ENCODE assay signal across 9 cellular contexts in the genomic region with DNA sequence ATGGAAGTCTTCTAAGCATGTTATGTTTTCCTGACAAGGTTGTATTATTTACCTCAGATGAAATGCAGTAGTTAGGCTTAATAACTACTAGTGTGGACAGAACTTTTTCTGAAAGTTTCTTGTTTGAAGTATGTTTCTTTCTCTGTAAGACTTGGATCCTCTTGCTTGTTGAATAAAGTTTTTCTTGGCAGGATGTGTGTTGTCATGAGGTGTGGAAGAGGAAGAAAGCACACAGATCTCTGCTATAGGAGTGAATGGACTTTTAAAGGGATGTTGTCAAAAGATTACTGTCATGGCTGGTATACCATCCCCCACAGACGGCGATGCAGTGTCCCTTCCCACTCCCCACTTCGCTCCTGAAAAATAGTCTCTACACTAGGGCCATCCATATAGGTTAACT. TPM values are rescaled to one million over a fixed set of nuclear protein-coding genes. Genes with fewer than 3 reads are reported as not detected.
A peak's percentile ranks its signal among the peaks of the same experiment; 100 is the strongest.
DNase-seq lines count a peak whose midpoint lies in the region; ATAC-seq and TF ChIP-seq lines count a peak whose summit lies in the region.
"Had no signal": no experiment of that assay in that cellular context is flagged by ENCODE, and none has a peak within 500 bp of the region (broad histone marks: within the 10 kb centered on the region; RNA-seq: fewer than 3 reads in every experiment).

No MANE protein-coding gene starts in this region.

- H3K79me2 ChIP-seq in hepatocyte = peaks cover 73% of the 10 kb centered on the region

- 84% methylated on average over 3 of the region's 3 CpGs for WGBS in hepatocyte (ENCODE audit: low lambda C conversion rate, missing lambda C conversion rate)
- WGBS in transverse colon (ENCODE audit: low coverage in 1 of 2), 2 donors = 64 to 73% methylated on average over 3 of the region's 3 CpGs

- ATAC-seq in activated T-helper 17 cell treated with anti-CD3 and anti-CD28 coated beads, Interleukin-2, amount 50 U/mL, for 72 hours (replicated peaks) = no peak

- DNase-seq in activated naive CD4-positive, alpha-beta T cell treated with anti-CD3 and anti-CD28 coated beads, Interleukin-2, amount 50 U/mL, for 16 hours = no peak
- no peak for DNase-seq in hepatocyte (ENCODE audit: low spot score)
- no peak for DNase-seq in transverse colon
- DNase-seq in NCI-H1930 (lab: John Stamatoyannopoulos, UW) = no peak
- no peak for DNase-seq in stimulated activated CD4-positive, alpha-beta T cell treated with anti-CD3 and anti-CD28 coated beads, Interleukin-12 subunit alpha, Interleukin-12 subunit beta, amount 100 ng/mL, for 4 hours
- no peak for DNase-seq in NCI-H2196 (lab: John Stamatoyannopoulos, UW; ENCODE audit: unreplicated experiment)
- DNase-seq: SHP77 had no signal

- H4K20me1 ChIP-seq in hepatocyte (ENCODE audit: insufficient read depth, poor library complexity, severe bottlenecking) = peaks cover 65% of the 10 kb centered on the region

- H3K4me2 ChIP-seq in hepatocyte = peak overlapping the region; percentile 81

- no peak for TF ChIP-seq EP300 in transverse colon (IDR thresholded peaks at IDR 0.05; ENCODE audit: low read depth)

- H3K4me1 ChIP-seq in hepatocyte (ENCODE audit: insufficient read depth) (peaks cover 21% of the 10 kb centered on the region), transverse colon (peaks cover 43 to 74% (median 55%) of the 10 kb centered on the region in 4 donors)

- H3K27ac ChIP-seq in hepatocyte (peak overlapping the region; percentile 97), transverse colon (peak overlapping the region; percentile 98 to 99 (median 98))

- H3K9me2 ChIP-seq in hepatocyte (replicated peaks; ENCODE audit: insufficient read depth) = no peaks in the 10 kb centered on the region

- peak overlapping the region; percentile 82 for H3K27ac Mint-ChIP-seq in activated naive CD4-positive, alpha-beta T cell treated with anti-CD3 and anti-CD28 coated beads, Interleukin-2, amount 50 U/mL, for 24 hours
- H3K27ac Mint-ChIP-seq in activated T-helper 17 cell treated with anti-CD3 and anti-CD28 coated beads, Interleukin-2, amount 50 U/mL, for 72 hours = peak overlapping the region; percentile 87

- TF ChIP-seq CTCF in hepatocyte (IDR thresholded peaks at IDR 0.05; ENCODE audit: poor library complexity) = no peak
- TF ChIP-seq CTCF in transverse colon (IDR thresholded peaks at IDR 0.05) = no peak

- H3K4me3 Mint-ChIP-seq in activated naive CD4-positive, alpha-beta T cell treated with anti-CD3 and anti-CD28 coated beads, Interleukin-2, amount 50 U/mL, for 24 hours = peak overlapping the region; percentile 96
- H3K4me3 Mint-ChIP-seq in activated T-helper 17 cell treated with anti-CD3 and anti-CD28 coated beads, Interleukin-2, amount 50 U/mL, for 72 hours = peak overlapping the region; percentile 99

- no peaks in the 10 kb centered on the region for H3K36me3 ChIP-seq in hepatocyte (replicated peaks; ENCODE audit: insufficient read depth, low read depth)
- no peaks in the 10 kb centered on the region for H3K36me3 ChIP-seq in transverse colon

- no peaks in the 10 kb centered on the region for H3K9me3 Mint-ChIP-seq in activated naive CD4-positive, alpha-beta T cell treated with anti-CD3 and anti-CD28 coated beads, Interleukin-2, amount 50 U/mL, for 24 hours
- no peaks in the 10 kb centered on the region for H3K9me3 Mint-ChIP-seq in activated T-helper 17 cell treated with anti-CD3 and anti-CD28 coated beads, Interleukin-2, amount 50 U/mL, for 72 hours

- H3K27me3 ChIP-seq in hepatocyte (no peaks in the 10 kb centered on the region), transverse colon (no peaks in the 10 kb centered on the region)

- in situ Hi-C loops in transverse colon (cut with MboI; ENCODE audit: low pct_ligation_motif_present in 1 of 4, low pct_unique_long_range_greater_than_20kb in 1 of 4, low sequenced_read_pairs in 3 of 4) = loop anchor here in 2 of 4 donors (10.0 to 25.0 kb wide), 2 partner anchors 80 to 97 kb away; no protein-coding TSS in a partner anchor

- no peaks in the 10 kb centered on the region for H3K27me3 Mint-ChIP-seq in activated naive CD4-positive, alpha-beta T cell treated with anti-CD3 and anti-CD28 coated beads, Interleukin-2, amount 50 U/mL, for 24 hours
- no peaks in the 10 kb centered on the region for H3K27me3 Mint-ChIP-seq in activated T-helper 17 cell treated with anti-CD3 and anti-CD28 coated beads, Interleukin-2, amount 50 U/mL, for 72 hours

- intact Hi-C loops in transverse colon (cut with DNase I; ENCODE audit: low total_unique reads) = no loop called here

- TF ChIP-seq POLR2A in transverse colon (IDR thresholded peaks at IDR 0.05) = no peak

- no peak overlapping the region for H2AFZ ChIP-seq in hepatocyte

- peaks cover 59% of the 10 kb centered on the region for H3K4me1 Mint-ChIP-seq in activated naive CD4-positive, alpha-beta T cell treated with anti-CD3 and anti-CD28 coated beads, Interleukin-2, amount 50 U/mL, for 24 hours
- H3K4me1 Mint-ChIP-seq in activated T-helper 17 cell treated with anti-CD3 and anti-CD28 coated beads, Interleukin-2, amount 50 U/mL, for 72 hours = peaks cover 34% of the 10 kb centered on the region

- H3K9me3 ChIP-seq in hepatocyte (ENCODE audit: low read depth) = no peaks in the 10 kb centered on the region
- H3K9me3 ChIP-seq in transverse colon = no peaks in the 10 kb centered on the region

- H3K36me3 Mint-ChIP-seq in activated naive CD4-positive, alpha-beta T cell treated with anti-CD3 and anti-CD28 coated beads, Interleukin-2, amount 50 U/mL, for 24 hours = peaks cover 8% of the 10 kb centered on the region
- H3K36me3 Mint-ChIP-seq in activated T-helper 17 cell treated with anti-CD3 and anti-CD28 coated beads, Interleukin-2, amount 50 U/mL, for 72 hours (ENCODE audit: low read depth) = peaks cover 56% of the 10 kb centered on the region

- H3K4me3 ChIP-seq in hepatocyte = peak overlapping the region; percentile 98
- H3K4me3 ChIP-seq in transverse colon = peak overlapping the region in 1 of 4 donors; percentile 90

RNA-seq across cellular contexts. Expression of gene CAB39, which starts 2.6 kb away (rescaled TPM):
- total RNA-seq in activated T-helper 17 cell treated with anti-CD3 and anti-CD28 coated beads, Interleukin-2, amount 50 U/mL, for 72 hours = 100 to 1,000 TPM in 1 of 2 donors, 10 to 100 TPM in 1; 93.3 to 137 TPM
- 83.9 and 84.4 TPM in 2 replicates for total RNA-seq in hepatocyte
- 37.2 and 38.5 TPM in 2 replicates for polyA plus RNA-seq in hepatocyte
- total RNA-seq in transverse colon = 100 to 1,000 TPM in 3 of 4 donors, 10 to 100 TPM in 1; 67.3 to 137 (median 123) TPM
